In the genomic region with DNA sequence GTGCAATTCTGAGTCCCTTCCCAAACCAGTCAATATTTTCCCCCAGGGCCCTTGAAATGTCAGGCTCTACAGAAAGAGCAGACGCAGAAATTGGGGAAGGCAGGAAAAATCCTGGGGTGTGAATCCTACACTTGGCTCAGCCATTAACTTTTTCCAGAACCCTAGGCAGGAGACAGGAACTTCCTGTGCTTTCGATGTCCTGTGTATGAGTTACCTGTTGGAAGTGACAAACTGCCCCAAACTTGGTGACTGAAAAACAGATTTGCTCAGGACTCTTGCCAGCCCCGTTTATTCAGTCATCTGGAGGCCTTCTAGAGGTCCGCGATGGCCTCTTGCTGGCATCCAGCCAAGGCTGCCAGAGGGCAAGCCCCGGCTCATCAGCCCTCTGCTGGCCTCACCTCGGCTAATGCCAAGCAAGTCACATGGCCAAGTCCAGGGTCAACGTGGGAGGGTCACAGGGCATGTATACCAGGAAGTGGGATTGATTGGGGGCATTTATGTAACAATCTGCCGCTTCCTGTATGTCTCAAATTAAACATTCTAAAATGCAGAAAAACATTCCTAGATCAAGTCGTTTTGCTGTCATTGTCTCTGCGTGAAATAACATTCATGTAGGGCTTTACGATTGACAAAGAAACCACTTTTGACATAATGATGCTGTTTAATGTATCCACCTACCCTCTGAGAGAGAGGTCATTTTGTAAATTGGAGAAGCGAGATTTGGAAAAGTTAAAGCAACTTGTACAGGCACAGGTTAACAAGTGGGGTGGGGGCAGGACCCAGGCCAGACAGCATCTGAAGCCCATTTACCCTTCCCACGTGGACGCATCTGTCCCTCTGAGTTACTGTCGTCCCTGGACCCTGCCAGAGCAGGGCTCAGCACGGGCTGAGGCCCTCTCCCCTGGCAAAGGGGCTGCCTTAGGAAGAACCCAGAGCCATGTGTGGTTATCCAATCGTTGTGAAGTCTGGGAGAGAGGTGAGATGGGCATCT, we compare ENCODE assay signal across 11 cellular contexts.
DNase-seq lines count a peak whose midpoint lies in the region; FAIRE-seq and TF ChIP-seq lines count a peak whose summit lies in the region.
"Had no signal": no experiment of that assay in that cellular context is flagged by ENCODE, and none has a peak within 500 bp of the region (broad histone marks: within the 10 kb centered on the region; RNA-seq: fewer than 3 reads in every experiment).

No MANE protein-coding gene starts in this region.

- POLR2A ChIA-PET in MCF 10A (lab: Yijun Ruan, JAX): no interaction called here
- POLR2A ChIA-PET in RWPE1 (lab: Yijun Ruan, JAX; ENCODE audit: low non-redundant PET): no interaction called here

- H3K4me3 ChIP-seq in breast epithelium (peak overlapping the region in 1 of 3 donors; percentile 40), hepatocyte (no peak overlapping the region), mesendoderm (ENCODE audit: low read length) (no peak overlapping the region)

- no peaks in the 10 kb centered on the region for H3K36me3 Mint-ChIP-seq in MCF 10A (ENCODE audit: insufficient read depth, unreplicated experiment)
- no peaks in the 10 kb centered on the region for H3K36me3 Mint-ChIP-seq in H9 (ENCODE audit: insufficient read depth in 1 of 3, low read depth in 3 of 3)

- H2AK5ac ChIP-seq in mesendoderm (ENCODE audit: low read length): no peak overlapping the region
- H2AK5ac ChIP-seq in H9 (ENCODE audit: insufficient read length, low read length): no peak overlapping the region

- H3K27me3 Mint-ChIP-seq in MCF 10A (ENCODE audit: insufficient read depth, unreplicated experiment): no peaks in the 10 kb centered on the region
- peaks cover 94% of the 10 kb centered on the region for H3K27me3 Mint-ChIP-seq in H9 (ENCODE audit: low read depth)

- H3K4ac ChIP-seq in mesendoderm (ENCODE audit: low read depth, low read length) (no peak overlapping the region), H9 (ENCODE audit: low read depth, low read length) (no peak overlapping the region)

- H2AFZ ChIP-seq in hepatocyte (no peak overlapping the region), H9 (ENCODE audit: low read length) (no peak overlapping the region)

- 61% methylated on average over 18 of the region's 18 CpGs for WGBS in hepatocyte (ENCODE audit: low lambda C conversion rate, missing lambda C conversion rate)
- no CpG with 5 or more reads among the region's 18 CpGs for whole genome bisulfite sequencing in mesendoderm (ENCODE audit: extremely low coverage, insufficient coverage, low lambda C conversion rate)
- no CpG with 5 or more reads among the region's 18 CpGs for WGBS in H9 (ENCODE audit: extremely low coverage, insufficient read length, low lambda C conversion rate)

- FAIRE-seq in urothelium cell line (lab: Jason Lieb, UNC): no peak
- FAIRE-seq: TTC549 had no signal

- H3K23ac ChIP-seq in mesendoderm (ENCODE audit: low read length) (no peak overlapping the region), H9 (ENCODE audit: insufficient read length, low read depth, low read length) (no peak overlapping the region)

- H3T11ph ChIP-seq in H9 (ENCODE audit: low read length): no peak overlapping the region

- no peak overlapping the region for H3K14ac ChIP-seq in H9 (ENCODE audit: insufficient read depth, low read length)

- no peaks in the 10 kb centered on the region for H3K23me2 ChIP-seq in H9 (ENCODE audit: insufficient read length, low read depth, low read length, poor library complexity, severe bottlenecking)

- H4K91ac ChIP-seq in H9 (ENCODE audit: insufficient read length, low read depth, low read length): no peak overlapping the region

- no peak overlapping the region for H2BK20ac ChIP-seq in H9 (ENCODE audit: low read depth, low read length, poor library complexity, severe bottlenecking)

- CTCF ChIA-PET in MCF 10A (lab: Yijun Ruan, JAX): no interaction called here
- CTCF ChIA-PET in RWPE1 (lab: Yijun Ruan, JAX): no interaction called here

- intact Hi-C loops in MCF 10A (cut with micrococcal nuclease): loop anchor here (2.0 kb wide), 1 partner anchor 55 kb away; no protein-coding TSS in a partner anchor
- intact Hi-C loops in breast epithelium (cut with DNase I; ENCODE audit: low total_unique reads): loop anchor here (10.0 kb wide), 1 partner anchor 181 kb away; a partner anchor contains a TSS

- H2BK5ac ChIP-seq in mesendoderm (ENCODE audit: low read length) (no peak overlapping the region), H9 (ENCODE audit: insufficient read length, low read length) (no peak overlapping the region)

- no peak overlapping the region for H2BK120ac ChIP-seq in mesendoderm (ENCODE audit: low read depth, low read length)
- no peak overlapping the region for H2BK120ac ChIP-seq in H9 (ENCODE audit: low read depth, low read length, poor library complexity, severe bottlenecking)

- H3K9me3 Mint-ChIP-seq in MCF 10A (ENCODE audit: unreplicated experiment) (no peaks in the 10 kb centered on the region), H9 (peaks cover 2 to 14% of the 10 kb centered on the region in 2 experiments; a peak in 2 of 5 replicates)

- H3K79me1 ChIP-seq in mesendoderm (ENCODE audit: low read length) (no peaks in the 10 kb centered on the region), H9 (ENCODE audit: insufficient read depth, low read depth, low read length, poor library complexity, severe bottlenecking) (no peaks in the 10 kb centered on the region)

- H3K27ac Mint-ChIP-seq in MCF 10A (ENCODE audit: low read depth, unreplicated experiment) (no peak overlapping the region), H9 (no peak overlapping the region)

- H4K20me1 ChIP-seq in hepatocyte (ENCODE audit: insufficient read depth, poor library complexity, severe bottlenecking): no peaks in the 10 kb centered on the region
- no peaks in the 10 kb centered on the region for H4K20me1 ChIP-seq in H9 (ENCODE audit: control insufficient read depth, insufficient read depth, insufficient read length)

- H3K9me3 ChIP-seq in breast epithelium (no peaks in the 10 kb centered on the region), hepatocyte (ENCODE audit: low read depth) (no peaks in the 10 kb centered on the region), H9 (ENCODE audit: control insufficient read depth, low read depth, low read length) (no peaks in the 10 kb centered on the region)

- no peak overlapping the region for H3K4me3 Mint-ChIP-seq in MCF 10A (ENCODE audit: unreplicated experiment)
- no peak overlapping the region for H3K4me3 Mint-ChIP-seq in H9

- H4K5ac ChIP-seq in mesendoderm (ENCODE audit: low read length) (no peak overlapping the region), H9 (ENCODE audit: insufficient read length, low read depth, low read length) (no peak overlapping the region)

- no peaks in the 10 kb centered on the region for H3K36me3 ChIP-seq in breast epithelium
- H3K36me3 ChIP-seq in hepatocyte (replicated peaks; ENCODE audit: insufficient read depth, low read depth): no peaks in the 10 kb centered on the region
- H3K36me3 ChIP-seq in mesendoderm (ENCODE audit: control insufficient read depth, insufficient read depth, low read length): no peaks in the 10 kb centered on the region

- H3K27me3 ChIP-seq in breast epithelium: no peaks in the 10 kb centered on the region
- no peaks in the 10 kb centered on the region for H3K27me3 ChIP-seq in hepatocyte
- H3K27me3 ChIP-seq in mesendoderm (ENCODE audit: insufficient read depth, low read length, poor library complexity): no peaks in the 10 kb centered on the region
- no peaks in the 10 kb centered on the region; the same call in 1 of the 2 replicates for H3K27me3 ChIP-seq in H9 (ENCODE audit: insufficient read depth, low read length)

- no peak overlapping the region for H3K56ac ChIP-seq in mesendoderm (ENCODE audit: low read length)
- no peak overlapping the region for H3K56ac ChIP-seq in H9 (ENCODE audit: insufficient read length, low read depth, low read length)

- no TSS peak for BruUV-seq in MCF 10A (replicated peaks; lab: Mats Ljungman, UMichigan)

- peak overlapping the region in 1 of 2 donors; percentile 88 for H3K27ac ChIP-seq in breast epithelium
- no peak overlapping the region for H3K27ac ChIP-seq in RWPE1
- H3K27ac ChIP-seq in hepatocyte: no peak overlapping the region
- no peak overlapping the region for H3K27ac ChIP-seq in mesendoderm (ENCODE audit: low read depth, low read length)
- no peak overlapping the region for H3K27ac ChIP-seq in H9 (ENCODE audit: insufficient read length, low read depth, low read length)

- H2BK15ac ChIP-seq in mesendoderm (replicated peaks; ENCODE audit: low read depth): no peak overlapping the region
- H2BK15ac ChIP-seq in H9 (ENCODE audit: low read depth, low read length): no peak overlapping the region

- no peak overlapping the region for H4K8ac ChIP-seq in mesendoderm (ENCODE audit: low read depth, low read length)
- H4K8ac ChIP-seq in H9 (replicated peaks; ENCODE audit: insufficient read length, low read depth, low read length): no peak overlapping the region

- no peaks in the 10 kb centered on the region for H3K9me2 ChIP-seq in hepatocyte (replicated peaks; ENCODE audit: insufficient read depth)

- H3K4me1 Mint-ChIP-seq in MCF 10A (ENCODE audit: insufficient read depth, unreplicated experiment) (peaks cover 24% of the 10 kb centered on the region), H9 (peaks cover 13 to 31% of the 10 kb centered on the region in 2 experiments)

- H3K18ac ChIP-seq in mesendoderm (ENCODE audit: low read length) (no peak overlapping the region), H9 (ENCODE audit: insufficient read length, low read depth, low read length) (no peak overlapping the region)

- DNase-seq in MCF 10A (ENCODE audit: unreplicated experiment): peak; percentile 42
- no peak for DNase-seq in breast epithelium (ENCODE audit: low spot score in 2 of 2)
- peak; percentile 22 for DNase-seq in RWPE1 (ENCODE audit: low spot score)
- DNase-seq in hepatocyte (ENCODE audit: low spot score): peak; percentile 55
- DNase-seq in urothelium cell line (ENCODE audit: low spot score): peak; percentile 45
- no peak for DNase-seq in mesendoderm
- DNase-seq in H9: no peak
- no peak for DNase-seq in middle frontal gyrus (ENCODE audit: extremely low spot score, low spot score)
- DNase-seq: activated CD8-positive, alpha-beta memory T cell treated with anti-CD3 and anti-CD28 coated beads, Interleukin-2, amount 50 U/mL, for 4 hours; foreskin melanocyte had no signal

- no peak overlapping the region for H2BK12ac ChIP-seq in H9 (ENCODE audit: insufficient read length, low read depth, low read length)

- no peak for TF ChIP-seq CTCF in MCF 10A (IDR thresholded peaks at IDR 0.05; ENCODE audit: unreplicated experiment)
- peak in 1 of 3 donors; percentile 16 for TF ChIP-seq CTCF in breast epithelium (IDR thresholded peaks at IDR 0.05)
- TF ChIP-seq CTCF in RWPE1 (conservative IDR thresholded peaks at IDR 0.05; ENCODE audit: low read depth): no peak
- no peak for TF ChIP-seq CTCF in hepatocyte (IDR thresholded peaks at IDR 0.05; ENCODE audit: poor library complexity)
- TF ChIP-seq CTCF in H9 (conservative IDR thresholded peaks at IDR 0.05): no peak

- no peak overlapping the region for H3K9ac ChIP-seq in mesendoderm (ENCODE audit: low read length)
- H3K9ac ChIP-seq in H9 (ENCODE audit: extremely low read depth, insufficient read length, low read length): no peak overlapping the region

- H3K4me1 ChIP-seq in breast epithelium: no peaks in the 10 kb centered on the region
- H3K4me1 ChIP-seq in hepatocyte (ENCODE audit: insufficient read depth): peaks cover 25% of the 10 kb centered on the region
- peaks cover 3% of the 10 kb centered on the region for H3K4me1 ChIP-seq in mesendoderm (ENCODE audit: control insufficient read depth, low read depth, low read length)
- H3K4me1 ChIP-seq in H9 (ENCODE audit: insufficient read depth, low read length): no peaks in the 10 kb centered on the region; the same call in 1 of the 2 replicates

- H3K4me2 ChIP-seq in hepatocyte (no peak overlapping the region), mesendoderm (ENCODE audit: low read length) (no peak overlapping the region), H9 (ENCODE audit: insufficient read depth, insufficient read length, low read length) (no peak overlapping the region)

- H3K79me2 ChIP-seq in hepatocyte (no peaks in the 10 kb centered on the region), mesendoderm (ENCODE audit: control insufficient read depth, insufficient read depth, low read length) (no peaks in the 10 kb centered on the region), H9 (ENCODE audit: insufficient read depth, low read length) (no peaks in the 10 kb centered on the region)

- TF ChIP-seq POLR2A in breast epithelium (IDR thresholded peaks at IDR 0.05): no peak

Comparison
In these comparisons a context has a peak if more than half of its experiments do, and no peak if none do; other contexts are left out.
1. DNase-seq: peak in MCF 10A (single experiment), RWPE1 (single experiment), hepatocyte (single experiment) and urothelium cell line (single experiment); none in breast epithelium (0 of 2), mesendoderm (single experiment), H9 (single experiment) and middle frontal gyrus (single experiment).